16 cellular contexts compared by ENCODE assay signal in the genomic region with DNA sequence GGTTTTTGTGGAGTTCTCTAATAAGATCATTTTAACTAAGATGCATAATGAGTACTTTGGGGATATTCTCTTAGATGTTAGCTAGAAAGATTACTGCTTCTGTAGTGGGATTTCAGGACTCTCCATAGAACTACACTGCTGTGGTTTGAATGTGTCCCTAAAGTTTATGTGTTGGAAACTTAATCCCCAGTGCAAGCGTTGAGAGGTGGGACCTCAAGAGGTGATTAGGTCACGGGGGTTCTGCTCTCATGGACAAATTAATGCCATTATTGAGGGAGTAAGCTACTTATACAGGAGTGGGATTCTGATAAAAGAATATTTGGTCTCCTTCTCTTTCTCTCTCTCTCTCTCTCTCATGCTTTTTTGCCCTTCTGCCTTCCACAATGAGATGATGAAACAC. TPM values are rescaled to one million over a fixed set of nuclear protein-coding genes. Genes with fewer than 3 reads are reported as not detected.
A peak's percentile ranks its signal among the peaks of the same experiment; 100 is the strongest.
DNase-seq lines count a peak whose midpoint lies in the region; ATAC-seq and TF ChIP-seq lines count a peak whose summit lies in the region.
"Had no signal": no experiment of that assay in that cellular context is flagged by ENCODE, and none has a peak within 500 bp of the region (broad histone marks: within the 10 kb centered on the region; RNA-seq: fewer than 3 reads in every experiment).

No MANE protein-coding gene starts in this region.

- peak; percentile 27 for DNase-seq in NCI-H1105 treated with DMSO at 0.1 percent for 48 hours (lab: John Stamatoyannopoulos, UW)
- DNase-seq in NCI-H1105 (lab: John Stamatoyannopoulos, UW) = no peak
- DNase-seq in left kidney (ENCODE audit: low read depth, low spot score) = peak; percentile 57
- no peak for DNase-seq in nephron progenitor cell
- no peak for DNase-seq in activated T-cell treated with anti-CD3 and anti-CD28 coated beads, Interleukin-2, amount 50 U/mL, for 4 hours
- DNase-seq in activated T-cell treated with anti-CD3 and anti-CD28 coated beads, Interleukin-2, amount 50 U/mL, for 1 hour = no peak
- DNase-seq: AML-193; Caco-2; Calu3; CD4-positive, alpha-beta T cell; CD8-positive, alpha-beta T cell; DMS79 treated with DMSO at 0.1 percent for 48 hours; GF-D8 had no signal

- ATAC-seq in HG03045 (IDR thresholded peaks at IDR 0.05; ENCODE audit: unreplicated experiment) = no peak
- no peak for ATAC-seq in activated T-cell treated with anti-CD3 and anti-CD28 coated beads, Interleukin-2, amount 50 U/mL, for 4 hours
- ATAC-seq: A549; CD8-positive, alpha-beta T cell had no signal

- H3K9me3 Mint-ChIP-seq in nephron progenitor cell = peaks cover 11% of the 10 kb centered on the region
- H3K9me3 Mint-ChIP-seq in activated T-cell treated with anti-CD3 and anti-CD28 coated beads, Interleukin-2, amount 50 U/mL, for 4 hours = no peaks in the 10 kb centered on the region
- H3K9me3 Mint-ChIP-seq: CD4-positive, alpha-beta T cell; CD8-positive, alpha-beta T cell had no signal

- H3K27ac Mint-ChIP-seq in nephron progenitor cell = peak overlapping the region; percentile 76
- H3K27ac Mint-ChIP-seq: B cell; CD4-positive, alpha-beta T cell; CD8-positive, alpha-beta T cell had no signal

- peak overlapping the region; percentile 70 for H3K4me3 Mint-ChIP-seq in nephron progenitor cell
- H3K4me3 Mint-ChIP-seq in activated T-cell treated with anti-CD3 and anti-CD28 coated beads, Interleukin-2, amount 50 U/mL, for 4 hours = no peak overlapping the region
- H3K4me3 Mint-ChIP-seq: B cell; CD4-positive, alpha-beta T cell; CD8-positive, alpha-beta T cell had no signal

- TF ChIP-seq CTCF in nephron progenitor cell (IDR thresholded peaks at IDR 0.05) = no peak

- peaks cover 14% of the 10 kb centered on the region for H3K36me3 Mint-ChIP-seq in nephron progenitor cell (ENCODE audit: low read depth)
- H3K36me3 Mint-ChIP-seq in activated T-cell treated with anti-CD3 and anti-CD28 coated beads, Interleukin-2, amount 50 U/mL, for 4 hours (ENCODE audit: insufficient read depth) = no peaks in the 10 kb centered on the region
- H3K36me3 Mint-ChIP-seq: CD8-positive, alpha-beta T cell had no signal

- H3K27me3 Mint-ChIP-seq in nephron progenitor cell (ENCODE audit: low read depth, poor library complexity) = peaks cover 3% of the 10 kb centered on the region
- H3K27me3 Mint-ChIP-seq in activated T-cell treated with anti-CD3 and anti-CD28 coated beads, Interleukin-2, amount 50 U/mL, for 4 hours (ENCODE audit: low read depth) = peaks cover 39% of the 10 kb centered on the region

- H3K4me1 Mint-ChIP-seq in nephron progenitor cell = peaks cover 54% of the 10 kb centered on the region
- H3K4me1 Mint-ChIP-seq in activated T-cell treated with anti-CD3 and anti-CD28 coated beads, Interleukin-2, amount 50 U/mL, for 4 hours (ENCODE audit: low read depth) = no peaks in the 10 kb centered on the region
- H3K4me1 Mint-ChIP-seq: B cell had no signal

RNA-seq across cellular contexts. Expression of gene GAS1, which starts 24.2 kb away (rescaled TPM):
- total RNA-seq in activated T-cell treated with anti-CD3 and anti-CD28 coated beads, Interleukin-2, amount 50 U/mL, for 4 hours = under 1 TPM; 0.41 to 0.61 (median 0.43) TPM

Comparison
In these comparisons a context has a peak if more than half of its experiments do, and no peak if none do; other contexts are left out.
1. DNase-seq: peak in NCI-H1105 treated with DMSO at 0.1 percent for 48 hours (single experiment) and left kidney (single experiment); none in NCI-H1105 (single experiment), nephron progenitor cell (single experiment), activated T-cell treated with anti-CD3 and anti-CD28 coated beads, Interleukin-2, amount 50 U/mL, for 4 hours (single experiment) and activated T-cell treated with anti-CD3 and anti-CD28 coated beads, Interleukin-2, amount 50 U/mL, for 1 hour (single experiment).